Comparison of ENCODE assay signal across 1 cellular context in genomic region chr3:88033806-88034205, GRCh38.
TF ChIP-seq lines count a peak whose summit lies in the region.

No MANE protein-coding gene starts in this region.

TF ChIP-seq in GM12891, 5 proteins besides CTCF, POLR2A, EP300 and RAD21:
- TF ChIP-seq TAF1 (IDR thresholded peaks at IDR 0.05; ENCODE audit: low read depth, low read length), result no peak
- TF ChIP-seq PAX5 (IDR thresholded peaks at IDR 0.05; ENCODE audit: insufficient read depth, low read length, severe bottlenecking), result no peak
- TF ChIP-seq POLR2AphosphoS5 (IDR thresholded peaks at IDR 0.05; ENCODE audit: low read depth, low read length), result no peak
- no peak for TF ChIP-seq POU2F2 (IDR thresholded peaks at IDR 0.05; ENCODE audit: low read depth, low read length)
- TF ChIP-seq SPI1 (IDR thresholded peaks at IDR 0.05; ENCODE audit: low read depth, low read length), result no peak
TF ChIP-seq in GM12891: peak in this region for 0.
